Comparison of ENCODE assay signal across 21 cellular contexts in genomic region chr10:44398271-44398670, GRCh38. TPM values are rescaled to one million over a fixed set of nuclear protein-coding genes. Genes with fewer than 3 reads are reported as not detected.
"Had no signal": no experiment of that assay in that cellular context is flagged by ENCODE, and none has a peak within 500 bp of the region (broad histone marks: within the 10 kb centered on the region; RNA-seq: fewer than 3 reads in every experiment).

No MANE protein-coding gene starts in this region.

- H3K36me3 ChIP-seq: heart left ventricle, left lung, lower lobe of right lung, spleen, suprapubic skin, tibial artery had no signal

- H3K4me3 Mint-ChIP-seq: activated naive CD4-positive, alpha-beta T cell treated with anti-CD3 and anti-CD28 coated beads, Interleukin-2, amount 50 U/mL, for 24 hours; activated naive CD8-positive, alpha-beta T cell treated with anti-CD3 and anti-CD28 coated beads, Interleukin-2, amount 50 U/mL, for 24 hours; central memory CD8-positive, alpha-beta T cell; natural killer cell had no signal

- H3K27ac ChIP-seq: heart left ventricle, left lung, lower lobe of right lung, spleen, suprapubic skin, tibial artery had no signal

- DNase-seq: activated CD4-positive, alpha-beta T cell treated with anti-CD3 and anti-CD28 coated beads for 4 hours; activated CD4-positive, alpha-beta T cell treated with anti-CD3 and anti-CD28 coated beads, Interleukin-2, amount 50 U/mL, for 4 hours; activated naive CD8-positive, alpha-beta T cell treated with anti-CD3 and anti-CD28 coated beads, Interleukin-2, amount 50 U/mL, for 24 hours; activated T-cell treated with anti-CD3 and anti-CD28 coated beads, Interleukin-2, amount 50 U/mL, for 1 hour; amygdala; cortex of kidney; foreskin fibroblast; heart left ventricle; left lung; lower lobe of right lung; mesenchymal stem cell; natural killer cell; right cardiac atrium; spleen; stimulated activated naive CD4-positive, alpha-beta T cell; tibial artery had no signal

- H3K36me3 Mint-ChIP-seq: activated naive CD4-positive, alpha-beta T cell treated with anti-CD3 and anti-CD28 coated beads, Interleukin-2, amount 50 U/mL, for 24 hours; natural killer cell had no signal

- H3K9me3 Mint-ChIP-seq: activated naive CD4-positive, alpha-beta T cell treated with anti-CD3 and anti-CD28 coated beads, Interleukin-2, amount 50 U/mL, for 24 hours; activated naive CD8-positive, alpha-beta T cell treated with anti-CD3 and anti-CD28 coated beads, Interleukin-2, amount 50 U/mL, for 24 hours; central memory CD8-positive, alpha-beta T cell; natural killer cell had no signal

- H3K27ac Mint-ChIP-seq: activated naive CD4-positive, alpha-beta T cell treated with anti-CD3 and anti-CD28 coated beads, Interleukin-2, amount 50 U/mL, for 24 hours; activated naive CD8-positive, alpha-beta T cell treated with anti-CD3 and anti-CD28 coated beads, Interleukin-2, amount 50 U/mL, for 24 hours; natural killer cell had no signal

- H3K9me3 ChIP-seq: heart left ventricle, left lung, lower lobe of right lung, spleen, suprapubic skin, tibial artery had no signal

- H3K4me3 ChIP-seq: heart left ventricle, left lung, lower lobe of right lung, spleen, suprapubic skin, tibial artery had no signal

- H3K4me1 ChIP-seq: left lung, lower lobe of right lung, spleen, suprapubic skin, tibial artery had no signal

- H3K27me3 ChIP-seq: heart left ventricle, tibial artery had no signal

- ATAC-seq: activated naive CD8-positive, alpha-beta T cell treated with anti-CD3 and anti-CD28 coated beads, Interleukin-2, amount 50 U/mL, for 24 hours; esophagus mucosa; heart left ventricle; left lung; lower lobe of right lung; natural killer cell; right cardiac atrium had no signal

- H3K4me1 Mint-ChIP-seq: activated naive CD4-positive, alpha-beta T cell treated with anti-CD3 and anti-CD28 coated beads, Interleukin-2, amount 50 U/mL, for 24 hours; activated naive CD8-positive, alpha-beta T cell treated with anti-CD3 and anti-CD28 coated beads, Interleukin-2, amount 50 U/mL, for 24 hours; natural killer cell had no signal

RNA-seq across cellular contexts. Expression of gene CXCL12, which starts 13.4 kb away (rescaled TPM):
- total RNA-seq: natural killer cell; T-helper 1 cell treated with Interleukin-12 subunit alpha and Interleukin-12 subunit beta and Interleukin-4 antibody, amounts not matched to agents 30 ng/mL and 1 ng/mL, for 36 hours had no signal
